Comparison of ENCODE assay signal across 24 cellular contexts in the genomic region with DNA sequence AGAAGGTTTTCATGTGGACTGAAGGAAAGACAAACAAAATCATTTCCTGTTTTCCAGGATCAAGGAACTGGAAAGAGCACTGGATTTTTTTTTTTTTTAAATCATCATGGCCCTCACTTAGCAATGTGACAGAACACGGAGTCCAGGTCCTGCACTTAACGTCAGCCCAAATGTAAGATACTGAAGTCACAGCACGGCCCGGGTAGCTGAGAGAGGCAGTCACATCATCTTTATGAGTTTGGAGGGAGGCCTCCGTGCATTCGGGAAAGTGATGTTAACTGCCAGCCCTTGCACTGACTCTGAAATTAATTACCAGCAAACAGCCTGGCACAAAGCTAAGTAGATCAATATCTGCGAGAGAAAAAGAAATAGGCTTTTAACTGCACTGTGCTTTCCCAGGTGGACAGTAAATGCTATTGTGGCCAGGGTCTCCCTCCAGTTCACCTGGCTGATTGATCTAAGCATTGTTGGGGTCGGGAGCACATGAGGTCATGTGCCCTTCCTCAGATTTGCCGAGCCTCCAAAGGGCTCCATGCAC.
DNase-seq lines count a peak whose midpoint lies in the region; ATAC-seq and TF ChIP-seq lines count a peak whose summit lies in the region.
"Had no signal": no experiment of that assay in that cellular context is flagged by ENCODE, and none has a peak within 500 bp of the region (broad histone marks: within the 10 kb centered on the region; RNA-seq: fewer than 3 reads in every experiment).

No MANE protein-coding gene starts in this region.

- intact Hi-C loops in Right ventricle myocardium inferior (cut with DNase I) (no loop called here), left cardiac atrium (cut with DNase I) (no loop called here), vagina (cut with DNase I) (no loop called here), transverse colon (cut with DNase I; ENCODE audit: low total_unique reads) (no loop called here)

- H3K9me3 Mint-ChIP-seq in naive thymus-derived CD8-positive, alpha-beta T cell, result no peaks in the 10 kb centered on the region
- H3K9me3 Mint-ChIP-seq: GM23338, H9 had no signal

- TF ChIP-seq CTCF in vagina (IDR thresholded peaks at IDR 0.05), result no peak
- TF ChIP-seq CTCF in transverse colon (IDR thresholded peaks at IDR 0.05), result no peak

- no peak overlapping the region for H3K4me3 ChIP-seq in muscle layer of colon (ENCODE audit: low read depth in 1 of 2, low read length in 2 of 2)
- no peak overlapping the region for H3K4me3 ChIP-seq in vagina
- H3K4me3 ChIP-seq in transverse colon, result no peak overlapping the region
- H3K4me3 ChIP-seq: GM12878, GM23338, K562 had no signal

- POLR2A ChIA-PET in naive thymus-derived CD8-positive, alpha-beta T cell (lab: Charles Lee), result interaction anchor here (0.7 kb wide), 1 partner anchor 980 kb away, joined by 3 read pairs; no protein-coding TSS in a partner anchor

- H3K4me1 Mint-ChIP-seq in naive thymus-derived CD8-positive, alpha-beta T cell, result peaks cover 6 to 34% (median 18%) of the 10 kb centered on the region in 4 donors
- H3K4me1 Mint-ChIP-seq: GM23338 had no signal

- H3K4me1 ChIP-seq in muscle layer of colon (ENCODE audit: insufficient read depth, low read length) (peaks cover 16% of the 10 kb centered on the region), vagina (no peaks in the 10 kb centered on the region), transverse colon (no peaks in the 10 kb centered on the region)

- H3K9me3 ChIP-seq in muscle layer of colon (ENCODE audit: low read length) (no peaks in the 10 kb centered on the region), vagina (no peaks in the 10 kb centered on the region), transverse colon (no peaks in the 10 kb centered on the region)

- H3K27me3 Mint-ChIP-seq in naive thymus-derived CD8-positive, alpha-beta T cell, result no peaks in the 10 kb centered on the region
- H3K27me3 Mint-ChIP-seq: B cell had no signal

- in situ Hi-C loops in transverse colon (cut with MboI; ENCODE audit: low pct_ligation_motif_present in 1 of 4, low pct_unique_long_range_greater_than_20kb in 1 of 4, low sequenced_read_pairs in 3 of 4), result no loop called here

- H3K27ac Mint-ChIP-seq in naive thymus-derived CD8-positive, alpha-beta T cell, result peak overlapping the region in 1 of 10 donors; percentile 57
- H3K27ac Mint-ChIP-seq: B cell, GM23338, H9 had no signal

- H3K27ac ChIP-seq in muscle layer of colon (ENCODE audit: low read depth, low read length) (peak overlapping the region; percentile 1), vagina (peak overlapping the region; percentile 12), transverse colon (peak overlapping the region in 1 of 4 donors; percentile 46)
- H3K27ac ChIP-seq: 22Rv1 had no signal

- ATAC-seq in Right ventricle myocardium inferior, result peak; percentile 21
- ATAC-seq in left cardiac atrium, result no peak
- ATAC-seq in naive thymus-derived CD8-positive, alpha-beta T cell, result no peak
- ATAC-seq: GM23338, K562 had no signal

- H3K27me3 ChIP-seq in muscle layer of colon (ENCODE audit: control insufficient read depth in 1 of 2, insufficient read depth in 2 of 2, low read length in 2 of 2) (no peaks in the 10 kb centered on the region), vagina (no peaks in the 10 kb centered on the region), transverse colon (no peaks in the 10 kb centered on the region)

- H3K9ac ChIP-seq in muscle layer of colon (ENCODE audit: low read length), result no peak overlapping the region

- H3K36me3 Mint-ChIP-seq in naive thymus-derived CD8-positive, alpha-beta T cell, result no peaks in the 10 kb centered on the region

- WGBS in transverse colon (ENCODE audit: low coverage in 1 of 2), 2 donors, result 61 to 75% methylated on average over 6 to 9 of the region's 9 CpGs

- H3K36me3 ChIP-seq in muscle layer of colon (ENCODE audit: insufficient read depth, low read length) (peaks cover 10% of the 10 kb centered on the region), vagina (no peaks in the 10 kb centered on the region), transverse colon (no peaks in the 10 kb centered on the region)

- TF ChIP-seq POLR2A in vagina (IDR thresholded peaks at IDR 0.05) (no peak), transverse colon (IDR thresholded peaks at IDR 0.05) (no peak)

- H3K4me3 Mint-ChIP-seq in naive thymus-derived CD8-positive, alpha-beta T cell, result no peak overlapping the region
- H3K4me3 Mint-ChIP-seq: B cell, GM23338, H9 had no signal

- no peak for TF ChIP-seq EP300 in transverse colon (IDR thresholded peaks at IDR 0.05; ENCODE audit: low read depth)

- DNase-seq in DMS53 (lab: John Stamatoyannopoulos, UW), result peak; percentile 26
- no peak for DNase-seq in DMS53 treated with DMSO at 0.1 percent for 48 hours (lab: John Stamatoyannopoulos, UW; ENCODE audit: unreplicated experiment)
- DNase-seq in Right ventricle myocardium inferior (ENCODE audit: missing footprints), result no peak
- no peak for DNase-seq in left cardiac atrium
- no peak for DNase-seq in vagina (ENCODE audit: extremely low spot score in 2 of 2)
- no peak for DNase-seq in naive thymus-derived CD8-positive, alpha-beta T cell
- no peak for DNase-seq in transverse colon
- DNase-seq: DMS79, EL, GDM1, H9, MV-4-11, NCI-H187, NCI-H446, NCI-H526, RPMI8226, SHP77 treated with DMSO at 0.1 percent for 48 hours, SW 1271 had no signal
